ENCODE assay signal across 23 cellular contexts in genomic region chr19:51090471-51090870, GRCh38. TPM values are rescaled to one million over a fixed set of nuclear protein-coding genes. Genes with fewer than 3 reads are reported as not detected.
"Had no signal": no experiment of that assay in that cellular context is flagged by ENCODE, and none has a peak within 500 bp of the region (broad histone marks: within the 10 kb centered on the region; RNA-seq: fewer than 3 reads in every experiment).

No MANE protein-coding gene starts in this region.

- H3K27me3 Mint-ChIP-seq: naive thymus-derived CD4-positive, alpha-beta T cell had no signal

- H3K27ac Mint-ChIP-seq: naive thymus-derived CD4-positive, alpha-beta T cell; nephron progenitor cell had no signal

- DNase-seq: colonic mucosa; dermis blood vessel endothelial cell; esophagus squamous epithelium; foreskin melanocyte; heart left ventricle; hippocampal formation; kidney glomerular epithelial cell; mesendoderm; naive thymus-derived CD4-positive, alpha-beta T cell; nephron progenitor cell; spleen; stimulated activated CD4-positive, alpha-beta T cell treated with anti-CD3 and anti-CD28 coated beads, Interleukin-15, amount 100 ng/mL, for 24 hours; stimulated activated CD4-positive, alpha-beta T cell treated with anti-CD3 and anti-CD28 coated beads, Interleukin-1b, Interleukin-23, amount 100 ng/mL, for 48 hours; stimulated activated CD4-positive, alpha-beta T cell treated with anti-CD3 and anti-CD28 coated beads, Interleukin-4, amount 100 ng/mL, for 4 hours; stimulated activated naive CD4-positive, alpha-beta T cell treated with Interleukin-2 at 50 U/mL for 16 hours; trophoblast cell had no signal

- H3K4me3 Mint-ChIP-seq: naive thymus-derived CD4-positive, alpha-beta T cell; nephron progenitor cell had no signal

- H3K9me3 Mint-ChIP-seq: naive thymus-derived CD4-positive, alpha-beta T cell; nephron progenitor cell had no signal

RNA-seq across cellular contexts. Expression of gene KLK14, which starts 7.8 kb away (rescaled TPM):
- total RNA-seq: dermis blood vessel endothelial cell, liver, lung microvascular endothelial cell, omental fat pad, pulmonary artery endothelial cell, skeletal muscle tissue, urinary bladder had no signal
- polyA plus RNA-seq: naive thymus-derived CD4-positive, alpha-beta T cell had no signal

RNA-seq across cellular contexts. Expression of gene KLK13, which starts 25.6 kb away (rescaled TPM):
- total RNA-seq: colonic mucosa; dermis blood vessel endothelial cell; epithelial cell of proximal tubule; liver; lung microvascular endothelial cell; naive thymus-derived CD4-positive, alpha-beta T cell; omental fat pad; pulmonary artery endothelial cell; skeletal muscle tissue; spleen; urinary bladder had no signal
- polyA plus RNA-seq: liver; naive thymus-derived CD4-positive, alpha-beta T cell had no signal

RNA-seq across cellular contexts. Expression of gene SIGLEC9, which starts 34.2 kb away (rescaled TPM):
- total RNA-seq: dermis blood vessel endothelial cell, epithelial cell of proximal tubule, pulmonary artery endothelial cell had no signal

RNA-seq across cellular contexts. Expression of gene SIGLEC7, which starts 51.6 kb away (rescaled TPM):
- total RNA-seq: dermis blood vessel endothelial cell, epithelial cell of proximal tubule, lung microvascular endothelial cell, pulmonary artery endothelial cell had no signal
